Comparison of ENCODE assay signal across 11 cellular contexts in the genomic region with DNA sequence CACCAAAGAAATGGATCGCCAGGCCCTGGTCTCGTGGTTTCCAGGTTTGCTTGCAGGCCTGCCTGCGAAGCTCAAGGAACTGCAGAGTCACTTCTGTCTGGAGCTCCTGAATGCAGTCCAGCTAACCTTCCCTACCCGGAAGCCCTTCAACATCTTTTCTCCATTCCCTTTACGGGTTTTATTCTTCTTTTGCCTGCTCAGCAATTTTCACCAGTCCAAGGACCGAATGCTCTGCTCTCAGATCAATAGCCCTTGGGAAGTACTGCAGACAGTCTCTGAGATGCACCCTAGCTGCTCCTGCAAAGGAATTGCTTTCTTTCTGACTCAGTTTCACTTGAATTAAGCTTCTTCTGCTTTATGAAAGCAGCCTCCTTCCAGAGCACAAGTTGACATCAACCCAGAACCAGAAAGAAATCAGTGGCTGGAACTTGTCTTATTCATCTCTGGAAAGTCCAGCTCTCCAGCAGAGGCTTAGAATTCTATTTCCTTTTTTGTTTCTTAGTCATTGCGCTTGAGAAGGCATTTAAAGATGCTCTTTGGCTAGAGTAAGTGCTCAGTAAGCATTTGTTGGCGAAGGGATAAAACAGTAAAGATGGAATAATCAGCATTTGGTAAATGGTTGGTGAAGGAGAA. TPM values are rescaled to one million over a fixed set of nuclear protein-coding genes. Genes with fewer than 3 reads are reported as not detected.
A peak's percentile ranks its signal among the peaks of the same experiment; 100 is the strongest.
DNase-seq lines count a peak whose midpoint lies in the region; ATAC-seq and TF ChIP-seq lines count a peak whose summit lies in the region.
"Had no signal": no experiment of that assay in that cellular context is flagged by ENCODE, and none has a peak within 500 bp of the region (broad histone marks: within the 10 kb centered on the region; RNA-seq: fewer than 3 reads in every experiment).

No MANE protein-coding gene starts in this region.

- no peaks in the 10 kb centered on the region for H3K9me3 ChIP-seq in DND-41 (ENCODE audit: insufficient read depth, low read length, severe bottlenecking)
- H3K9me3 ChIP-seq in adipocyte (ENCODE audit: control insufficient read depth, low read length), result no peaks in the 10 kb centered on the region
- H3K9me3 ChIP-seq: heart right ventricle had no signal

- peak overlapping the region; percentile 23; the same call in 1 of the 2 replicates for H3K9ac ChIP-seq in DND-41 (ENCODE audit: low read depth, low read length)
- H3K9ac ChIP-seq in KMS-11, result no peak overlapping the region
- peak overlapping the region; percentile 14 for H3K9ac ChIP-seq in adipocyte (ENCODE audit: low read length)
- no peak overlapping the region for H3K9ac ChIP-seq in mesendoderm (ENCODE audit: low read length)

- no peaks in the 10 kb centered on the region for H3K79me2 ChIP-seq in DND-41 (ENCODE audit: insufficient read depth, low read length)
- no peaks in the 10 kb centered on the region for H3K79me2 ChIP-seq in KMS-11 (ENCODE audit: insufficient read depth, low read depth)
- H3K79me2 ChIP-seq in mesendoderm (ENCODE audit: control insufficient read depth, insufficient read depth, low read length), result no peaks in the 10 kb centered on the region

- H4K20me1 ChIP-seq in DND-41 (ENCODE audit: insufficient read depth, low read length) (no peaks in the 10 kb centered on the region), KMS-11 (ENCODE audit: insufficient read depth) (no peaks in the 10 kb centered on the region)

- H4K8ac ChIP-seq in mesendoderm (ENCODE audit: low read depth, low read length), result no peak overlapping the region

- H3K27ac ChIP-seq in DND-41 (ENCODE audit: low read length) (no peak overlapping the region), KMS-11 (no peak overlapping the region), mesendoderm (ENCODE audit: low read depth, low read length) (no peak overlapping the region)
- H3K27ac ChIP-seq: heart right ventricle had no signal

- H3K27ac Mint-ChIP-seq in natural killer cell, result no peak overlapping the region
- H3K27ac Mint-ChIP-seq: H9, nephron progenitor cell had no signal

- H3K56ac ChIP-seq in mesendoderm (ENCODE audit: low read length), result no peak overlapping the region

- H2AK5ac ChIP-seq in mesendoderm (ENCODE audit: low read length), result no peak overlapping the region

- ATAC-seq in DND-41 (ENCODE audit: insufficient read depth, low read depth) (no peak), natural killer cell (no peak), HG03457 (IDR thresholded peaks at IDR 0.05; ENCODE audit: unreplicated experiment) (no peak), GM18861 (IDR thresholded peaks at IDR 0.05; ENCODE audit: unreplicated experiment) (no peak)

- no peak for DNase-seq in DND-41
- DNase-seq in adipocyte (ENCODE audit: low read depth), result no peak
- DNase-seq in natural killer cell, result no peak
- no peak for DNase-seq in mesendoderm
- DNase-seq: left colon had no signal

- intact Hi-C loops in natural killer cell (cut with micrococcal nuclease), result loop anchor here (1.0 to 5.0 kb wide), 3 partner anchors 120 to 478 kb away; partner anchors contain the start of gene KCNK15

- no peak overlapping the region for H3K23ac ChIP-seq in mesendoderm (ENCODE audit: low read length)

- H3K4me1 ChIP-seq in DND-41 (ENCODE audit: insufficient read depth, low read length) (peaks cover 6% of the 10 kb centered on the region; the same call in 1 of the 2 replicates), KMS-11 (ENCODE audit: low read depth, poor library complexity, severe bottlenecking) (no peaks in the 10 kb centered on the region), adipocyte (ENCODE audit: control insufficient read depth, insufficient read depth, low read length) (peaks cover 29% of the 10 kb centered on the region), mesendoderm (ENCODE audit: control insufficient read depth, low read depth, low read length) (no peaks in the 10 kb centered on the region)

- H4K5ac ChIP-seq in mesendoderm (ENCODE audit: low read length), result no peak overlapping the region

- no peaks in the 10 kb centered on the region for H3K36me3 Mint-ChIP-seq in natural killer cell

- WGBS in mesendoderm (ENCODE audit: extremely low coverage, insufficient coverage, low lambda C conversion rate), result no CpG with 5 or more reads among the region's 8 CpGs

- H3K79me1 ChIP-seq in mesendoderm (ENCODE audit: low read length), result no peaks in the 10 kb centered on the region

- TF ChIP-seq CTCF in DND-41 (IDR thresholded peaks at IDR 0.05; ENCODE audit: borderline replicate concordance, extremely low read depth, low read length, poor library complexity, severe bottlenecking) (no peak), KMS-11 (conservative IDR thresholded peaks at IDR 0.05; ENCODE audit: low read depth, low read length) (no peak), natural killer cell (IDR thresholded peaks at IDR 0.05) (no peak)

- peak overlapping the region; percentile 56 for H3K4me3 Mint-ChIP-seq in natural killer cell
- H3K4me3 Mint-ChIP-seq: H9 had no signal

- H3K4me3 ChIP-seq in DND-41 (ENCODE audit: low read depth in 1 of 2, low read length in 2 of 2) (no peak overlapping the region; a peak in 1 of 4 replicates), KMS-11 (IDR thresholded peaks at IDR 0.05; ENCODE audit: insufficient read depth, low read depth, low read length) (no peak overlapping the region), adipocyte (ENCODE audit: low read length) (no peak overlapping the region), mesendoderm (ENCODE audit: low read length) (no peak overlapping the region)

- H3K9me3 Mint-ChIP-seq in natural killer cell, result no peaks in the 10 kb centered on the region
- H3K9me3 Mint-ChIP-seq: H9, nephron progenitor cell had no signal

- H3K18ac ChIP-seq in mesendoderm (ENCODE audit: low read length), result no peak overlapping the region

- no peak overlapping the region for H2BK15ac ChIP-seq in mesendoderm (replicated peaks; ENCODE audit: low read depth)

- H3K4ac ChIP-seq in mesendoderm (ENCODE audit: low read depth, low read length), result no peak overlapping the region

- H3K27me3 ChIP-seq in DND-41 (ENCODE audit: insufficient read depth, low read length, poor library complexity) (peaks cover 14% of the 10 kb centered on the region), KMS-11 (ENCODE audit: insufficient read depth, low read depth) (no peaks in the 10 kb centered on the region; the same call in 1 of the 2 replicates), adipocyte (replicated peaks; ENCODE audit: control insufficient read depth, insufficient read depth, low read length) (no peaks in the 10 kb centered on the region), mesendoderm (ENCODE audit: insufficient read depth, low read length, poor library complexity) (no peaks in the 10 kb centered on the region)

- peaks cover 7 to 10% of the 10 kb centered on the region in 2 donors for H3K4me1 Mint-ChIP-seq in natural killer cell

- H2BK5ac ChIP-seq in mesendoderm (ENCODE audit: low read length), result no peak overlapping the region

- no peaks in the 10 kb centered on the region for H3K36me3 ChIP-seq in DND-41 (ENCODE audit: insufficient read depth, low read length)
- H3K36me3 ChIP-seq in KMS-11 (ENCODE audit: insufficient read depth), result no peaks in the 10 kb centered on the region
- no peaks in the 10 kb centered on the region for H3K36me3 ChIP-seq in adipocyte (ENCODE audit: control insufficient read depth, insufficient read depth, low read length, severe bottlenecking)
- no peaks in the 10 kb centered on the region for H3K36me3 ChIP-seq in mesendoderm (ENCODE audit: control insufficient read depth, insufficient read depth, low read length)
- H3K36me3 ChIP-seq: heart right ventricle had no signal

- H3K4me2 ChIP-seq in DND-41 (ENCODE audit: insufficient read depth, low read length) (peak overlapping the region; percentile 58), KMS-11 (peak overlapping the region; percentile 19), mesendoderm (ENCODE audit: low read length) (no peak overlapping the region)

- H3K27me3 Mint-ChIP-seq in natural killer cell (ENCODE audit: low read depth in 2 of 2), result peaks cover 8 to 13% of the 10 kb centered on the region in 2 donors

- H2BK120ac ChIP-seq in mesendoderm (ENCODE audit: low read depth, low read length), result no peak overlapping the region

- peak overlapping the region; percentile 50; the same call in 1 of the 2 replicates for H2AFZ ChIP-seq in DND-41 (ENCODE audit: low read depth, low read length)
- peak overlapping the region; percentile 62 for H2AFZ ChIP-seq in KMS-11 (ENCODE audit: low read depth)

RNA-seq across cellular contexts. Expression of gene YWHAB, which starts 18.7 kb away (rescaled TPM):
- total RNA-seq in natural killer cell, result 100 to 1,000 TPM; 137 to 199 (median 179) TPM
- polyA plus RNA-seq in mesendoderm (2013, experiment 1 of 2), result 300 TPM
- 307 TPM for polyA plus RNA-seq in mesendoderm (2013, experiment 2 of 2)

RNA-seq across cellular contexts. Expression of gene PABPC1L, which starts 43.0 kb away (rescaled TPM):
- 10 to 100 TPM; 31.7 to 64.9 (median 48.1) TPM for total RNA-seq in natural killer cell
- polyA plus RNA-seq in mesendoderm (2013, experiment 1 of 2), result 35.6 TPM
- polyA plus RNA-seq in mesendoderm (2013, experiment 2 of 2), result 37.3 TPM

RNA-seq across cellular contexts. Expression of gene RIMS4, which starts 56.5 kb away (rescaled TPM):
- total RNA-seq in natural killer cell, result not detected
- 9.4 TPM for polyA plus RNA-seq in mesendoderm (2013, experiment 1 of 2)
- polyA plus RNA-seq in mesendoderm (2013, experiment 2 of 2), result 9.5 TPM

Comparison
In these comparisons a context has a peak if more than half of its experiments do, and no peak if none do; other contexts are left out.
1. H3K9ac ChIP-seq: peak in DND-41 (single experiment) and adipocyte (single experiment); none in KMS-11 (single experiment) and mesendoderm (single experiment).